In genomic region chr21:44301961-44302406, GRCh38 we compare ENCODE assay signal across 1 cellular context.
TF ChIP-seq lines count a peak whose summit lies in the region.

No MANE protein-coding gene starts in this region.

TF ChIP-seq in WTC11, 78 proteins besides CTCF, POLR2A, EP300 and RAD21 (continued from another document):
- TF ChIP-seq AFF4 (CRISPR knock-in tag; IDR thresholded peaks at IDR 0.05; ENCODE audit: borderline replicate concordance) (no peak), ZNF416 (CRISPR knock-in tag; IDR thresholded peaks at IDR 0.05) (no peak), ZNF671 (CRISPR knock-in tag; IDR thresholded peaks at IDR 0.05) (no peak), FOXP4 (CRISPR knock-in tag; IDR thresholded peaks at IDR 0.05) (no peak), ZBTB21 (CRISPR knock-in tag; IDR thresholded peaks at IDR 0.05; ENCODE audit: borderline replicate concordance) (no peak), USF2 (CRISPR knock-in tag; IDR thresholded peaks at IDR 0.05) (no peak), PREB (CRISPR knock-in tag; IDR thresholded peaks at IDR 0.05; ENCODE audit: borderline replicate concordance) (no peak), ERG (CRISPR knock-in tag; IDR thresholded peaks at IDR 0.05) (no peak)
